ENCODE assay signal across 9 cellular contexts in genomic region chr4:38782452-38783108, GRCh38. TPM values are rescaled to one million over a fixed set of nuclear protein-coding genes. Genes with fewer than 3 reads are reported as not detected.
A peak's percentile ranks its signal among the peaks of the same experiment; 100 is the strongest.
DNase-seq lines count a peak whose midpoint lies in the region; ATAC-seq and TF ChIP-seq lines count a peak whose summit lies in the region.
"Had no signal": no experiment of that assay in that cellular context is flagged by ENCODE, and none has a peak within 500 bp of the region (broad histone marks: within the 10 kb centered on the region; RNA-seq: fewer than 3 reads in every experiment).

TSS of gene TLR10 (minus strand) at chr4:38782990. CDS start at chr4:38775590, 7,400 bp downstream.

- ATAC-seq in GM18520 (IDR thresholded peaks at IDR 0.05; ENCODE audit: unreplicated experiment) (peak; percentile 71), HG02970 (IDR thresholded peaks at IDR 0.05; ENCODE audit: low FRiP score, unreplicated experiment) (peak; percentile 51)

- H3K4me3 ChIP-seq in fibroblast of pulmonary artery (replicated peaks; ENCODE audit: low read depth, low read length) = no peak within 1 kb of the TSS
- no peak within 1 kb of the TSS for H3K4me3 ChIP-seq in osteoblast (ENCODE audit: insufficient read depth, low read length)
- H3K4me3 ChIP-seq in effector memory CD4-positive, alpha-beta T cell (ENCODE audit: insufficient read depth, low read depth, low read length, poor library complexity, severe bottlenecking) = no peak within 1 kb of the TSS

- no peak within 1 kb of the TSS for H3K27ac ChIP-seq in C4-2B
- H3K27ac ChIP-seq in osteoblast (ENCODE audit: low read depth, low read length) = no peak within 1 kb of the TSS
- no peak within 1 kb of the TSS for H3K27ac ChIP-seq in effector memory CD4-positive, alpha-beta T cell (ENCODE audit: insufficient read depth, low read length, poor library complexity, severe bottlenecking)

- peaks cover 6% of the 10 kb centered on the region for H3K27me3 ChIP-seq in osteoblast (ENCODE audit: insufficient read depth, low read length)
- H3K27me3 ChIP-seq in effector memory CD4-positive, alpha-beta T cell (replicated peaks; ENCODE audit: control insufficient read depth, insufficient read depth, low read length, poor library complexity, severe bottlenecking) = no peaks in the 10 kb centered on the region

- H3K9me3 ChIP-seq in osteoblast (ENCODE audit: low read depth, low read length) = no peaks in the 10 kb centered on the region
- no peaks in the 10 kb centered on the region for H3K9me3 ChIP-seq in effector memory CD4-positive, alpha-beta T cell (ENCODE audit: control insufficient read depth, low read length)

- no peaks in the 10 kb centered on the region for H4K20me1 ChIP-seq in osteoblast (ENCODE audit: insufficient read depth, low read length)

- no peak within 1 kb of the TSS for H3K4me2 ChIP-seq in osteoblast (ENCODE audit: insufficient read depth, low read length)

- H2AFZ ChIP-seq in osteoblast (ENCODE audit: low read length) = no peak within 1 kb of the TSS

- TF ChIP-seq CTCF in C4-2B (conservative IDR thresholded peaks at IDR 0.05) (peak; percentile 79), fibroblast of pulmonary artery (IDR thresholded peaks at IDR 0.05; ENCODE audit: low read length, missing control alignments) (peak; percentile 71), osteoblast (IDR thresholded peaks at IDR 0.05; ENCODE audit: extremely low read depth, low read depth, low read length) (peak; percentile 75)

- no peaks in the 10 kb centered on the region for H3K4me1 ChIP-seq in osteoblast (ENCODE audit: insufficient read depth, low read length)
- H3K4me1 ChIP-seq in effector memory CD4-positive, alpha-beta T cell (ENCODE audit: control insufficient read depth, insufficient read depth, low read length, poor library complexity, severe bottlenecking) = peaks cover 3% of the 10 kb centered on the region

- peak; percentile 39 to 71 for DNase-seq in NCI-H2081 (lab: John Stamatoyannopoulos, UW)
- peak; percentile 39 for DNase-seq in activated CD4-positive, alpha-beta T cell treated with anti-CD3 and anti-CD28 coated beads for 48 hours
- peak; percentile 64 for DNase-seq in fibroblast of pulmonary artery (ENCODE audit: low read depth)
- DNase-seq in osteoblast (ENCODE audit: insufficient read length, low spot score, missing footprints) = no peak
- DNase-seq in effector memory CD4-positive, alpha-beta T cell = no peak

- no peaks in the 10 kb centered on the region for H3K36me3 ChIP-seq in osteoblast (ENCODE audit: insufficient read depth, low read length)
- H3K36me3 ChIP-seq in effector memory CD4-positive, alpha-beta T cell (ENCODE audit: control insufficient read depth, insufficient read depth, low read length) = no peaks in the 10 kb centered on the region

- H3K79me2 ChIP-seq in osteoblast (ENCODE audit: insufficient read depth, low read length) = no peaks in the 10 kb centered on the region

RNA-seq across cellular contexts. Expression of gene TLR10, which starts in this region (rescaled TPM):
- total RNA-seq in osteoblast = under 0.01 TPM in 1 of 2 replicates, not detected in the other
- total RNA-seq: activated CD8-positive, alpha-beta memory T cell treated with anti-CD3 and anti-CD28 coated beads for 36 hours had no signal

Comparison
In these comparisons a context has a peak if more than half of its experiments do, and no peak if none do; other contexts are left out.
1. DNase-seq: peak in NCI-H2081 (2 of 2), activated CD4-positive, alpha-beta T cell treated with anti-CD3 and anti-CD28 coated beads for 48 hours (single experiment) and fibroblast of pulmonary artery (single experiment); none in osteoblast (single experiment) and effector memory CD4-positive, alpha-beta T cell (0 of 3).
2. Peak in every context shown above with its lines, with median percentiles within 50 percentile points of each other: CTCF ChIP-seq.